1 cellular context compared by ENCODE assay signal in genomic region chr6:39003072-39003471, GRCh38.
TF ChIP-seq lines count a peak whose summit lies in the region.

No MANE protein-coding gene starts in this region.

TF ChIP-seq in GM12878, 131 proteins besides CTCF, POLR2A, EP300 and RAD21:
- TF ChIP-seq, protein P1, sequence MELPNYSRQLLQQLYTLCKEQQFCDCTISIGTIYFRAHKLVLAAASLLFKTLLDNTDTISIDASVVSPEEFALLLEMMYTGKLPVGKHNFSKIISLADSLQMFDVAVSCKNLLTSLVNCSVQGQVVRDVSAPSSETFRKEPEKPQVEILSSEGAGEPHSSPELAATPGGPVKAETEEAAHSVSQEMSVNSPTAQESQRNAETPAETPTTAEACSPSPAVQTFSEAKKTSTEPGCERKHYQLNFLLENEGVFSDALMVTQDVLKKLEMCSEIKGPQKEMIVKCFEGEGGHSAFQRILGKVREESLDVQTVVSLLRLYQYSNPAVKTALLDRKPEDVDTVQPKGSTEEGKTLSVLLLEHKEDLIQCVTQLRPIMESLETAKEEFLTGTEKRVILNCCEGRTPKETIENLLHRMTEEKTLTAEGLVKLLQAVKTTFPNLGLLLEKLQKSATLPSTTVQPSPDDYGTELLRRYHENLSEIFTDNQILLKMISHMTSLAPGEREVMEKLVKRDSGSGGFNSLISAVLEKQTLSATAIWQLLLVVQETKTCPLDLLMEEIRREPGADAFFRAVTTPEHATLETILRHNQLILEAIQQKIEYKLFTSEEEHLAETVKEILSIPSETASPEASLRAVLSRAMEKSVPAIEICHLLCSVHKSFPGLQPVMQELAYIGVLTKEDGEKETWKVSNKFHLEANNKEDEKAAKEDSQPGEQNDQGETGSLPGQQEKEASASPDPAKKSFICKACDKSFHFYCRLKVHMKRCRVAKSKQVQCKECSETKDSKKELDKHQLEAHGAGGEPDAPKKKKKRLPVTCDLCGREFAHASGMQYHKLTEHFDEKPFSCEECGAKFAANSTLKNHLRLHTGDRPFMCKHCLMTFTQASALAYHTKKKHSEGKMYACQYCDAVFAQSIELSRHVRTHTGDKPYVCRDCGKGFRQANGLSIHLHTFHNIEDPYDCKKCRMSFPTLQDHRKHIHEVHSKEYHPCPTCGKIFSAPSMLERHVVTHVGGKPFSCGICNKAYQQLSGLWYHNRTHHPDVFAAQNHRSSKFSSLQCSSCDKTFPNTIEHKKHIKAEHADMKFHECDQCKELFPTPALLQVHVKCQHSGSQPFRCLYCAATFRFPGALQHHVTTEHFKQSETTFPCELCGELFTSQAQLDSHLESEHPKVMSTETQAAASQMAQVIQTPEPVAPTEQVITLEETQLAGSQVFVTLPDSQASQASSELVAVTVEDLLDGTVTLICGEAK (IDR thresholded peaks at IDR 0.05; ENCODE audit: borderline replicate concordance): no peak
- TF ChIP-seq SMC3 (IDR thresholded peaks at IDR 0.05; ENCODE audit: borderline replicate concordance, low read length): peak; percentile 48; the same call in 1 of the 2 replicates
